In genomic region chr2:61415265-61415664, GRCh38 we compare ENCODE assay signal across 19 cellular contexts. TPM values are rescaled to one million over a fixed set of nuclear protein-coding genes. Genes with fewer than 3 reads are reported as not detected.
DNase-seq lines count a peak whose midpoint lies in the region; ATAC-seq and TF ChIP-seq lines count a peak whose summit lies in the region.
"Had no signal": no experiment of that assay in that cellular context is flagged by ENCODE, and none has a peak within 500 bp of the region (broad histone marks: within the 10 kb centered on the region; RNA-seq: fewer than 3 reads in every experiment).

No MANE protein-coding gene starts in this region.

- intact Hi-C loops in esophagus muscularis mucosa (cut with DNase I), result no loop called here
- intact Hi-C loops in breast epithelium (cut with DNase I; ENCODE audit: low total_unique reads), result no loop called here

- no peak overlapping the region for H2AFZ ChIP-seq in osteoblast (ENCODE audit: low read length)
- H2AFZ ChIP-seq: GM23338 had no signal

- no peak for TF ChIP-seq EP300 in esophagus muscularis mucosa (IDR thresholded peaks at IDR 0.05)

- WGBS in esophagus muscularis mucosa, result 67% methylated on average over 1 of the region's 1 CpG

- H3K4me1 Mint-ChIP-seq in T-helper 2 cell treated with Interferon-gamma antibody and Interleukin-4, amounts not matched to agents 5 μg/mL and 100 μg/mL, for 36 hours (ENCODE audit: low read depth), result peaks cover 35% of the 10 kb centered on the region
- peaks cover 24% of the 10 kb centered on the region for H3K4me1 Mint-ChIP-seq in type B pancreatic cell (ENCODE audit: unreplicated experiment)

- H3K4me2 ChIP-seq in osteoblast (ENCODE audit: insufficient read depth, low read length), result no peak overlapping the region
- H3K4me2 ChIP-seq: A549, BLaER1, GM23338 had no signal

- TF ChIP-seq CTCF in esophagus muscularis mucosa (IDR thresholded peaks at IDR 0.05) (no peak), osteoblast (IDR thresholded peaks at IDR 0.05; ENCODE audit: extremely low read depth, low read depth, low read length) (no peak), type B pancreatic cell (conservative IDR thresholded peaks at IDR 0.05) (no peak), breast epithelium (IDR thresholded peaks at IDR 0.05) (no peak)

- H3K9me3 Mint-ChIP-seq in T-helper 2 cell treated with Interferon-gamma antibody and Interleukin-4, amounts not matched to agents 5 μg/mL and 100 μg/mL, for 36 hours, result no peaks in the 10 kb centered on the region
- H3K9me3 Mint-ChIP-seq in type B pancreatic cell, result no peaks in the 10 kb centered on the region
- H3K9me3 Mint-ChIP-seq: CD8-positive, alpha-beta T cell; GM23338 had no signal

- peaks cover 11 to 36% (median 28%) of the 10 kb centered on the region in 4 donors for H3K4me1 ChIP-seq in esophagus muscularis mucosa
- H3K4me1 ChIP-seq in osteoblast (ENCODE audit: insufficient read depth, low read length), result peaks cover 2% of the 10 kb centered on the region
- H3K4me1 ChIP-seq in breast epithelium, result peaks cover 0 to 6% of the 10 kb centered on the region in 2 donors

- H3K27ac ChIP-seq in esophagus muscularis mucosa (replicated peaks in 1 of 4), result peak overlapping the region in 3 of 4 donors; percentile 13 to 42 (median 17)
- H3K27ac ChIP-seq in osteoblast (ENCODE audit: low read depth, low read length), result no peak overlapping the region
- H3K27ac ChIP-seq in breast epithelium, result no peak overlapping the region
- H3K27ac ChIP-seq: 22Rv1, A549, BLaER1, HL-60 had no signal

- H3K27me3 ChIP-seq in esophagus muscularis mucosa (no peaks in the 10 kb centered on the region), osteoblast (ENCODE audit: insufficient read depth, low read length) (no peaks in the 10 kb centered on the region), breast epithelium (no peaks in the 10 kb centered on the region)
- H3K27me3 ChIP-seq: BLaER1 had no signal

- H3K9me3 ChIP-seq in esophagus muscularis mucosa (no peaks in the 10 kb centered on the region), osteoblast (ENCODE audit: low read depth, low read length) (no peaks in the 10 kb centered on the region), breast epithelium (no peaks in the 10 kb centered on the region)
- H3K9me3 ChIP-seq: A549, BLaER1 had no signal

- DNase-seq in T-helper 2 cell treated with Interferon-gamma antibody and Interleukin-4, amounts not matched to agents 5 μg/mL and 100 μg/mL, for 36 hours (ENCODE audit: low spot score), result no peak
- DNase-seq in T-helper 2 cell (no peak), esophagus muscularis mucosa (ENCODE audit: extremely low spot score) (no peak), osteoblast (ENCODE audit: insufficient read length, low spot score, missing footprints) (peak; percentile 69), type B pancreatic cell (ENCODE audit: extremely low spot score, unreplicated experiment) (no peak), AG20443 (ENCODE audit: low spot score) (no peak), breast epithelium (ENCODE audit: low spot score in 2 of 2) (no peak)
- DNase-seq: Calu3; CD8-positive, alpha-beta T cell; DND-41; EL; HCEC 1CT had no signal

- peaks cover 75% of the 10 kb centered on the region for H3K79me2 ChIP-seq in osteoblast (ENCODE audit: insufficient read depth, low read length)

- H3K4me3 ChIP-seq in esophagus muscularis mucosa (no peak overlapping the region), osteoblast (ENCODE audit: insufficient read depth, low read length) (no peak overlapping the region), breast epithelium (no peak overlapping the region)
- H3K4me3 ChIP-seq: A549, BLaER1, GM23338 had no signal

- H3K27ac Mint-ChIP-seq in T-helper 2 cell treated with Interferon-gamma antibody and Interleukin-4, amounts not matched to agents 5 μg/mL and 100 μg/mL, for 36 hours, result peak overlapping the region; percentile 2
- H3K27ac Mint-ChIP-seq in type B pancreatic cell, result peak overlapping the region; percentile 5
- H3K27ac Mint-ChIP-seq: CD8-positive, alpha-beta T cell; GM23338 had no signal

- TF ChIP-seq POLR2A in esophagus muscularis mucosa (IDR thresholded peaks at IDR 0.05; ENCODE audit: low read depth) (no peak), breast epithelium (IDR thresholded peaks at IDR 0.05) (no peak)

- H3K27me3 Mint-ChIP-seq in T-helper 2 cell treated with Interferon-gamma antibody and Interleukin-4, amounts not matched to agents 5 μg/mL and 100 μg/mL, for 36 hours (ENCODE audit: low read depth), result no peaks in the 10 kb centered on the region
- H3K27me3 Mint-ChIP-seq in type B pancreatic cell, result no peaks in the 10 kb centered on the region

- no peak for ATAC-seq in GM21423 (IDR thresholded peaks at IDR 0.05; ENCODE audit: unreplicated experiment)
- ATAC-seq: A549; CD8-positive, alpha-beta T cell; GM23338 had no signal

- H3K36me3 Mint-ChIP-seq in T-helper 2 cell treated with Interferon-gamma antibody and Interleukin-4, amounts not matched to agents 5 μg/mL and 100 μg/mL, for 36 hours (ENCODE audit: low read depth), result peaks cover 8% of the 10 kb centered on the region
- peaks cover 12% of the 10 kb centered on the region for H3K36me3 Mint-ChIP-seq in type B pancreatic cell

- H3K4me3 Mint-ChIP-seq in T-helper 2 cell treated with Interferon-gamma antibody and Interleukin-4, amounts not matched to agents 5 μg/mL and 100 μg/mL, for 36 hours, result no peak overlapping the region
- H3K4me3 Mint-ChIP-seq in type B pancreatic cell, result no peak overlapping the region
- H3K4me3 Mint-ChIP-seq: CD14-positive monocyte; CD8-positive, alpha-beta T cell; GM23338 had no signal

- peaks cover 0 to 1% (median 0%) of the 10 kb centered on the region in 4 donors for H3K36me3 ChIP-seq in esophagus muscularis mucosa
- H3K36me3 ChIP-seq in osteoblast (ENCODE audit: insufficient read depth, low read length), result no peaks in the 10 kb centered on the region
- no peaks in the 10 kb centered on the region for H3K36me3 ChIP-seq in breast epithelium

- H4K20me1 ChIP-seq in osteoblast (ENCODE audit: insufficient read depth, low read length), result peaks cover 14% of the 10 kb centered on the region

RNA-seq across cellular contexts. Expression of gene USP34, which starts 55.6 kb away (rescaled TPM):
- total RNA-seq in esophagus muscularis mucosa, result 100 to 1,000 TPM; 124 to 137 (median 129) TPM
- 152 and 160 TPM in 2 replicates for total RNA-seq in osteoblast
- total RNA-seq in type B pancreatic cell (ENCODE audit: low replicate concordance), result 82.6 and 94.7 TPM in 2 replicates
- total RNA-seq in breast epithelium, result 100 to 1,000 TPM; 148 to 260 (median 189) TPM

Comparison
In these comparisons a context has a peak if more than half of its experiments do, and no peak if none do; other contexts are left out.
1. H3K27ac ChIP-seq: peak in esophagus muscularis mucosa (3 of 4); none in osteoblast (single experiment) and breast epithelium (0 of 2).